19 cellular contexts compared by ENCODE assay signal in genomic region chr22:36136475-36136874, GRCh38. TPM values are rescaled to one million over a fixed set of nuclear protein-coding genes. Genes with fewer than 3 reads are reported as not detected.
DNase-seq lines count a peak whose midpoint lies in the region; ATAC-seq, FAIRE-seq and TF ChIP-seq lines count a peak whose summit lies in the region.
"Had no signal": no experiment of that assay in that cellular context is flagged by ENCODE, and none has a peak within 500 bp of the region (broad histone marks: within the 10 kb centered on the region; RNA-seq: fewer than 3 reads in every experiment).

No MANE protein-coding gene starts in this region.

- CTCF ChIA-PET in HepG2 (lab: Yijun Ruan, JAX; ENCODE audit: low intra/inter-chr PET ratio, low total read pairs), result no interaction called here

- FAIRE-seq in HepG2 (lab: Jason Lieb, UNC), result no peak
- FAIRE-seq: A204.1, endothelial cell of umbilical vein had no signal

- TF ChIP-seq EP300 in HepG2 (IDR thresholded peaks at IDR 0.05; ENCODE audit: low read depth in 2 of 2, low read length in 2 of 2), result no peak
- TF ChIP-seq EP300 in HepG2 (CRISPR knock-in tag; IDR thresholded peaks at IDR 0.05; ENCODE audit: borderline replicate concordance), result no peak

- TF ChIP-seq CTCF in HepG2 (CRISPR knock-in tag; IDR thresholded peaks at IDR 0.05) (no peak), right lobe of liver (IDR thresholded peaks at IDR 0.05) (no peak)

- H3K79me2 ChIP-seq in HepG2 (ENCODE audit: insufficient read depth, low read length), result no peaks in the 10 kb centered on the region

- H3K4me3 ChIP-seq in HepG2 (replicated peaks in 1 of 3; ENCODE audit: insufficient read depth in 1 of 3, low read depth in 2 of 3, low read length in 3 of 3) (no peak overlapping the region), right lobe of liver (no peak overlapping the region), mucosa of rectum (ENCODE audit: low read length in 2 of 2) (no peak overlapping the region)
- H3K4me3 ChIP-seq: lower lobe of right lung, upper lobe of left lung had no signal

- no peak overlapping the region for H2AFZ ChIP-seq in HepG2 (ENCODE audit: low read length)

- DNase-seq in HepG2 (ENCODE audit: low spot score), result no peak
- DNase-seq in right lobe of liver, result no peak
- peak; percentile 67 for DNase-seq in fibroblast of gingiva (ENCODE audit: low read depth)
- DNase-seq in NCI-H446 treated with DMSO at 0.1 percent for 48 hours (lab: John Stamatoyannopoulos, UW), result no peak
- DNase-seq in NCI-H1417 (lab: John Stamatoyannopoulos, UW), result no peak
- DNase-seq in putamen (ENCODE audit: low spot score), result no peak
- DNase-seq in cortex of kidney (lab: John Stamatoyannopoulos, UW), result no peak
- DNase-seq: activated B cell treated with CpG ODN at 0.5 μM for 24 hours; cerebellar nuclear complex; COR-L47; lower lobe of right lung; NCI-H1105 treated with DMSO at 0.1 percent for 48 hours; NCI-H345; retina; stimulated activated CD4-positive, alpha-beta T cell treated with anti-CD3 and anti-CD28 coated beads, Interleukin-4, amount 100 ng/mL, for 1 hour; upper lobe of left lung had no signal

- H3K9me3 ChIP-seq in HepG2 (ENCODE audit: low read length), result no peaks in the 10 kb centered on the region
- no peaks in the 10 kb centered on the region for H3K9me3 ChIP-seq in right lobe of liver
- H3K9me3 ChIP-seq in mucosa of rectum (ENCODE audit: control insufficient read depth in 2 of 2, low read length in 2 of 2), result no peaks in the 10 kb centered on the region
- H3K9me3 ChIP-seq: lower lobe of right lung, upper lobe of left lung had no signal

- TF ChIP-seq POLR2A in HepG2 (IDR thresholded peaks at IDR 0.05; ENCODE audit: insufficient read depth in 1 of 2, low read depth in 2 of 2, low read length in 2 of 2), result no peak
- no peak for TF ChIP-seq POLR2A in right lobe of liver (IDR thresholded peaks at IDR 0.05)

- H3K9ac ChIP-seq in HepG2 (ENCODE audit: insufficient read depth, low read depth, low read length) (no peak overlapping the region), mucosa of rectum (ENCODE audit: low read depth in 1 of 2, low read length in 2 of 2) (no peak overlapping the region)

- in situ Hi-C loops in HepG2 (cut with HindIII; ENCODE audit: extremely low pct_ligation_motif_present, low pct_unique_long_range_greater_than_20kb), result no loop called here

- TF ChIP-seq RAD21 in HepG2 (CRISPR knock-in tag; IDR thresholded peaks at IDR 0.05), result no peak

- POLR2A ChIA-PET in HepG2 (lab: Yijun Ruan, JAX), result interaction anchor here (0.6 kb wide), 1 partner anchor 2000 kb away, joined by 8 read pairs; no protein-coding TSS in a partner anchor

- no peak overlapping the region for H3K4me2 ChIP-seq in HepG2 (ENCODE audit: low read depth, low read length)

- no peaks in the 10 kb centered on the region for H4K20me1 ChIP-seq in HepG2 (ENCODE audit: insufficient read depth, low read length)

- H3K27ac ChIP-seq in HepG2 (ENCODE audit: extremely low read length, insufficient read depth, low read length), result no peak overlapping the region
- H3K27ac ChIP-seq in right lobe of liver, result no peak overlapping the region
- peak overlapping the region; percentile 52 to 71 for H3K27ac ChIP-seq in mucosa of rectum (ENCODE audit: low read depth in 2 of 2, low read length in 2 of 2)
- H3K27ac ChIP-seq: lower lobe of right lung had no signal

- no TSS peak for BruUV-seq in HepG2 (replicated peaks; lab: Mats Ljungman, UMichigan)

- H3K36me3 ChIP-seq in HepG2 (replicated peaks in 1 of 2; ENCODE audit: control insufficient read depth in 1 of 2, insufficient read depth in 2 of 2, low read length in 2 of 2), result no peaks in the 10 kb centered on the region
- peaks cover 0 to 6% (median 0%) of the 10 kb centered on the region in 4 donors for H3K36me3 ChIP-seq in right lobe of liver
- peaks cover 3 to 5% of the 10 kb centered on the region in 2 donors for H3K36me3 ChIP-seq in mucosa of rectum (ENCODE audit: control insufficient read depth in 2 of 2, insufficient read depth in 2 of 2, low read length in 2 of 2)

- 28% methylated on average over 3 of the region's 5 CpGs for WGBS in HepG2 (ENCODE audit: low lambda C conversion rate)
- WGBS in right lobe of liver (ENCODE audit: insufficient coverage, low coverage, low lambda C conversion rate, missing lambda C conversion rate), result 88% methylated on average over 5 of the region's 5 CpGs

- ATAC-seq in HepG2, result no peak
- ATAC-seq in right lobe of liver, result no peak
- ATAC-seq: lower lobe of right lung had no signal

- H3K27me3 ChIP-seq in HepG2 (ENCODE audit: control insufficient read depth in 1 of 2, insufficient read depth in 2 of 2, low read length in 2 of 2) (peaks cover 2 to 16% of the 10 kb centered on the region in 2 experiments; a peak in 3 of 5 replicates), right lobe of liver (no peaks in the 10 kb centered on the region), mucosa of rectum (ENCODE audit: control insufficient read depth in 2 of 2, insufficient read depth in 2 of 2, low read length in 2 of 2) (no peaks in the 10 kb centered on the region)
- H3K27me3 ChIP-seq: upper lobe of left lung had no signal

- intact Hi-C loops in HepG2 (cut with micrococcal nuclease; ENCODE audit: unreplicated experiment) (no loop called here), right lobe of liver (cut with DNase I) (no loop called here)

- peaks cover 20% of the 10 kb centered on the region for H3K4me1 ChIP-seq in HepG2 (ENCODE audit: insufficient read depth, low read length)
- H3K4me1 ChIP-seq in right lobe of liver, result no peaks in the 10 kb centered on the region
- no peaks in the 10 kb centered on the region for H3K4me1 ChIP-seq in mucosa of rectum (ENCODE audit: control insufficient read depth in 2 of 2, insufficient read depth in 2 of 2, low read length in 2 of 2)

TF ChIP-seq in HepG2, 621 proteins besides CTCF, POLR2A, EP300 and RAD21:
- TF ChIP-seq ZNF737 (CRISPR knock-in tag; IDR thresholded peaks at IDR 0.05; ENCODE audit: borderline replicate concordance) (no peak), FOSL2 (CRISPR knock-in tag; IDR thresholded peaks at IDR 0.05) (peak; percentile 30; the same call in 1 of the 2 replicates), THAP7 (CRISPR knock-in tag; IDR thresholded peaks at IDR 0.05) (no peak)

RNA-seq across cellular contexts. Expression of gene APOL3, which starts 24.1 kb away (rescaled TPM):
- total RNA-seq in HepG2 (2016; rRNA removed; fragmentation: Illumina TruSeq; extraction: Trizol), result 5.4 and 6.3 TPM in 2 replicates
- 0.71 and 1.1 TPM in 2 replicates for total RNA-seq in HepG2 (2016; cell fraction: cytosol; rRNA removed; fragmentation: Illumina TruSeq; extraction: Trizol; ENCODE audit: low read depth)
- total RNA-seq in HepG2 (2016; cell fraction: insoluble cytoplasmic fraction; rRNA removed; fragmentation: Illumina TruSeq; extraction: Trizol), result 5.4 and 5.5 TPM in 2 replicates
- total RNA-seq in HepG2 (2016; cell fraction: membrane; rRNA removed; fragmentation: Illumina TruSeq; extraction: Trizol), result 2.0 and 3.8 TPM in 2 replicates
- total RNA-seq in HepG2 (2016; cell fraction: nucleus; rRNA removed; fragmentation: Illumina TruSeq; extraction: Trizol), result 2.5 and 4.5 TPM in 2 replicates
- polyA plus RNA-seq in HepG2 (2011; rRNA removed), result 3.8 and 5.8 TPM in 2 replicates
- 4.1 and 4.6 TPM in 2 replicates for polyA plus RNA-seq in HepG2 (2011; cell fraction: cytosol; rRNA removed)
- 4.0 and 5.0 TPM in 2 replicates for polyA plus RNA-seq in HepG2 (2011; cell fraction: nucleus; rRNA removed)
- 4.2 and 4.9 TPM in 2 replicates for polyA plus RNA-seq in HepG2 (2012)
- polyA plus RNA-seq in HepG2 (2016; cell fraction: cytosol; fragmentation: Illumina TruSeq; extraction: Trizol; ENCODE audit: low read depth), result 0.36 and 0.58 TPM in 2 replicates
- 3.5 TPM in 2 replicates for polyA plus RNA-seq in HepG2 (2016; cell fraction: insoluble cytoplasmic fraction; fragmentation: Illumina TruSeq; extraction: Trizol; ENCODE audit: low read depth)
- polyA plus RNA-seq in HepG2 (2016; cell fraction: membrane; fragmentation: Illumina TruSeq; extraction: Trizol; ENCODE audit: low read depth), result 1.4 and 1.9 TPM in 2 replicates
- polyA plus RNA-seq in HepG2 (2016; cell fraction: nucleus; fragmentation: Illumina TruSeq; extraction: Trizol; ENCODE audit: insufficient read depth, low read depth), result 3.5 and 4.8 TPM in 2 replicates
- 1.1 and 6.2 TPM in 2 replicates for polyA minus RNA-seq in HepG2 (2011; rRNA and poly(A)+ RNA removed; ENCODE audit: low replicate concordance)
- polyA minus RNA-seq in HepG2 (2011; cell fraction: cytosol; rRNA and poly(A)+ RNA removed), result 2.2 and 2.3 TPM in 2 replicates
- 2.4 and 7.7 TPM in 2 replicates for polyA minus RNA-seq in HepG2 (2011; cell fraction: nucleus; rRNA and poly(A)+ RNA removed)
- total RNA-seq in right lobe of liver, result 10 to 100 TPM; 21.7 to 80.5 (median 30.2) TPM

Comparison
In these comparisons a context has a peak if more than half of its experiments do, and no peak if none do; other contexts are left out.
1. H3K27ac ChIP-seq: peak in mucosa of rectum (2 of 2); none in HepG2 (single experiment) and right lobe of liver (0 of 3).